ENCODE assay signal across 8 cellular contexts in the genomic region with DNA sequence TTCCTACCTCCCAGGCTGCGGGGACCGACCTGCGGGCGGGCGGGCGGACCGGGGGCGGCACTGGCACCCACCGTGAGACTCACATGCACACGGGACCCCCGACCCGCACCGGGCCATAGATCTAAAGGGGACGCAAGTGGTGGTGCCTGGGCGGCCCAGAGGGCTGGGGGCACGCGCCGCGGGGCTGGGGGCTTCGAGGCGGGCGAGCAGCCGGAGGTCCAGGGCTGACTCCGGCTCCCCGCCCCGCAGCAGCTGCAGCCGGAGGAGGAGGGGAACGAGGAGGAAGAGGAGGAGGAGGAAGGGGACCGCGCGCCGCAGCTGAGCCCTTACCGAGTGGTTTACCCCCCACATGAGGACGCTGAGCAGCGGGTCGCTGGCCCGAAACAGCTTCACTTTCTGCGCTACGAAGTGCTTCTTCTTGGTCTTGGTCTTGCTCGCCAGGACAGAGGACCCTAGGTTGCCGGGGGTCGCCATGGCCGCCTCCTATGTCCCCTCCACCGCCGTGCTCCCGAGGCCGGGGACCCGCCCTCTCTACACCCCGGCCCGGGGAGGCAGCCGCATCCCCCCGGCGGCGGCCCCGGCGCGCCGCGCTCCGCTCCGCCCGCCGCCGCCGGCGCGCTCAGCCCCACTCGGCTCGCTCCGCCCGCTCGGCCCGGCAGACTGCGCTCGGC. TPM values are rescaled to one million over a fixed set of nuclear protein-coding genes. Genes with fewer than 3 reads are reported as not detected.
A peak's percentile ranks its signal among the peaks of the same experiment; 100 is the strongest.
DNase-seq lines count a peak whose midpoint lies in the region; ATAC-seq and TF ChIP-seq lines count a peak whose summit lies in the region.

No MANE protein-coding gene starts in this region.

- TF ChIP-seq CTCF in PC-9 (conservative IDR thresholded peaks at IDR 0.05): no peak
- no peak for TF ChIP-seq CTCF in hepatocyte (IDR thresholded peaks at IDR 0.05; ENCODE audit: poor library complexity)

- H3K9me3 Mint-ChIP-seq in activated naive CD8-positive, alpha-beta T cell (ENCODE audit: low read depth): no peaks in the 10 kb centered on the region

- BruUV-seq in PC-9 (replicated peaks; lab: Mats Ljungman, UMichigan): no TSS peak

- peak; percentile 10 for ATAC-seq in GM18868 (IDR thresholded peaks at IDR 0.05; ENCODE audit: unreplicated experiment)
- ATAC-seq in HG02970 (IDR thresholded peaks at IDR 0.05; ENCODE audit: low FRiP score, unreplicated experiment): peak; percentile 16

- intact Hi-C loops in PC-9 (cut with micrococcal nuclease; ENCODE audit: unreplicated experiment): loop anchor here (10.0 kb wide), 3 partner anchors 271 to 389 kb away; a partner anchor contains a TSS

- no peaks in the 10 kb centered on the region for H4K20me1 ChIP-seq in PC-9 (ENCODE audit: insufficient read depth)
- peaks cover 8% of the 10 kb centered on the region for H4K20me1 ChIP-seq in hepatocyte (ENCODE audit: insufficient read depth, poor library complexity, severe bottlenecking)

- H3K9me2 ChIP-seq in PC-9 (ENCODE audit: insufficient read depth) (no peaks in the 10 kb centered on the region), hepatocyte (replicated peaks; ENCODE audit: insufficient read depth) (no peaks in the 10 kb centered on the region)

- peak overlapping the region; percentile 71 for H3K4me3 Mint-ChIP-seq in activated naive CD8-positive, alpha-beta T cell

- H3K4me1 ChIP-seq in PC-9 (replicated peaks; ENCODE audit: insufficient read depth) (peaks cover 12% of the 10 kb centered on the region), hepatocyte (ENCODE audit: insufficient read depth) (no peaks in the 10 kb centered on the region), skeletal muscle tissue (ENCODE audit: control insufficient read depth in 3 of 3, insufficient read depth in 3 of 3, low read length in 3 of 3) (peaks cover 9 to 14% (median 10%) of the 10 kb centered on the region in 3 donors)

- DNase-seq in PC-9: no peak
- DNase-seq in hepatocyte (ENCODE audit: low spot score): peak; percentile 38
- DNase-seq in GF-D8 (lab: John Stamatoyannopoulos, UW): no peak
- DNase-seq in NCI-H774 (lab: John Stamatoyannopoulos, UW): no peak

- WGBS in hepatocyte (ENCODE audit: low lambda C conversion rate, missing lambda C conversion rate): under 1% methylated on average over 31 of the region's 75 CpGs

- H3K27me3 ChIP-seq in PC-9 (ENCODE audit: insufficient read depth, low read depth) (no peaks in the 10 kb centered on the region), hepatocyte (no peaks in the 10 kb centered on the region), skeletal muscle tissue (ENCODE audit: control insufficient read depth in 3 of 3, insufficient read depth in 3 of 3, low read length in 3 of 3) (no peaks in the 10 kb centered on the region)

- peaks cover 39% of the 10 kb centered on the region for H3K4me1 Mint-ChIP-seq in activated naive CD8-positive, alpha-beta T cell (ENCODE audit: low read depth)

- H3K27me3 Mint-ChIP-seq in activated naive CD8-positive, alpha-beta T cell: no peaks in the 10 kb centered on the region

- POLR2A ChIA-PET in PC-9 (lab: Charles Lee; ENCODE audit: unreplicated experiment): no interaction called here

- H3K79me2 ChIP-seq in PC-9 (ENCODE audit: low read depth) (peaks cover 41% of the 10 kb centered on the region), hepatocyte (peaks cover 43% of the 10 kb centered on the region)

- peak overlapping the region; percentile 68 for H3K27ac Mint-ChIP-seq in activated naive CD8-positive, alpha-beta T cell

- H3K36me3 ChIP-seq in PC-9 (ENCODE audit: low read depth) (no peaks in the 10 kb centered on the region), hepatocyte (replicated peaks; ENCODE audit: insufficient read depth, low read depth) (no peaks in the 10 kb centered on the region), skeletal muscle tissue (ENCODE audit: control insufficient read depth in 3 of 3, insufficient read depth in 3 of 3, low read length in 3 of 3) (no peaks in the 10 kb centered on the region)

- H3K27ac ChIP-seq in PC-9: no peak overlapping the region
- H3K27ac ChIP-seq in hepatocyte: peak overlapping the region; percentile 76
- peak overlapping the region; percentile 53 for H3K27ac ChIP-seq in skeletal muscle tissue (ENCODE audit: low read depth, low read length)

- CTCF ChIA-PET in PC-9 (lab: Charles Lee): no interaction called here

- no peaks in the 10 kb centered on the region for H3K9me3 ChIP-seq in PC-9 (ENCODE audit: insufficient read depth, low read depth)
- no peaks in the 10 kb centered on the region for H3K9me3 ChIP-seq in hepatocyte (ENCODE audit: low read depth)
- no peaks in the 10 kb centered on the region for H3K9me3 ChIP-seq in skeletal muscle tissue (ENCODE audit: control insufficient read depth in 3 of 3, low read length in 3 of 3)

- peak overlapping the region; percentile 74 for H2AFZ ChIP-seq in PC-9
- peak overlapping the region; percentile 70 for H2AFZ ChIP-seq in hepatocyte

- H3K4me2 ChIP-seq in PC-9 (peak overlapping the region; percentile 98), hepatocyte (peak overlapping the region; percentile 98)

- no peaks in the 10 kb centered on the region for H3F3A ChIP-seq in PC-9 (ENCODE audit: insufficient read depth, low read depth)

- H3K4me3 ChIP-seq in PC-9: peak overlapping the region; percentile 85
- H3K4me3 ChIP-seq in hepatocyte: peak overlapping the region; percentile 96
- H3K4me3 ChIP-seq in skeletal muscle tissue (ENCODE audit: low read length in 3 of 3): peak overlapping the region; percentile 85 to 92 (median 89)

- H3K36me3 Mint-ChIP-seq in activated naive CD8-positive, alpha-beta T cell: no peaks in the 10 kb centered on the region

- H3K9ac ChIP-seq in skeletal muscle tissue (ENCODE audit: low read depth in 1 of 3, low read length in 3 of 3): peak overlapping the region; percentile 68 to 81 (median 79)

RNA-seq across cellular contexts. Expression of a gene that starts 0.4 kb away (rescaled TPM):
- 16.1 and 21.4 TPM in 2 replicates for total RNA-seq in PC-9 (2021)
- total RNA-seq in hepatocyte: 20.5 and 31.1 TPM in 2 replicates
- 15.1 and 16.5 TPM in 2 replicates for polyA plus RNA-seq in hepatocyte
- 24.0 TPM for total RNA-seq in skeletal muscle tissue
